ENCODE assay signal across 1 cellular context in genomic region chr11:69275178-69275577, GRCh38.
TF ChIP-seq lines count a peak whose summit lies in the region.

No MANE protein-coding gene starts in this region.

TF ChIP-seq in HEK293, 187 proteins besides CTCF, POLR2A, EP300 and RAD21 (continued from another document):
- TF ChIP-seq ZNF623 (tag by site-specific recombination; IDR thresholded peaks at IDR 0.05) (no peak), ZNF473 (tag by site-specific recombination; IDR thresholded peaks at IDR 0.05) (no peak), ZNF114 (tag by site-specific recombination; IDR thresholded peaks at IDR 0.05) (no peak), ZSCAN4 (tag by site-specific recombination; IDR thresholded peaks at IDR 0.05) (no peak), ZNF645 (tag by site-specific recombination; IDR thresholded peaks at IDR 0.05) (no peak), TSHZ1 (tag by site-specific recombination; IDR thresholded peaks at IDR 0.05; ENCODE audit: borderline replicate concordance) (no peak), KLF8 (tag by site-specific recombination; IDR thresholded peaks at IDR 0.05) (no peak)
TF ChIP-seq in HEK293: peak in this region for 5.
